10 cellular contexts compared by ENCODE assay signal in the genomic region with DNA sequence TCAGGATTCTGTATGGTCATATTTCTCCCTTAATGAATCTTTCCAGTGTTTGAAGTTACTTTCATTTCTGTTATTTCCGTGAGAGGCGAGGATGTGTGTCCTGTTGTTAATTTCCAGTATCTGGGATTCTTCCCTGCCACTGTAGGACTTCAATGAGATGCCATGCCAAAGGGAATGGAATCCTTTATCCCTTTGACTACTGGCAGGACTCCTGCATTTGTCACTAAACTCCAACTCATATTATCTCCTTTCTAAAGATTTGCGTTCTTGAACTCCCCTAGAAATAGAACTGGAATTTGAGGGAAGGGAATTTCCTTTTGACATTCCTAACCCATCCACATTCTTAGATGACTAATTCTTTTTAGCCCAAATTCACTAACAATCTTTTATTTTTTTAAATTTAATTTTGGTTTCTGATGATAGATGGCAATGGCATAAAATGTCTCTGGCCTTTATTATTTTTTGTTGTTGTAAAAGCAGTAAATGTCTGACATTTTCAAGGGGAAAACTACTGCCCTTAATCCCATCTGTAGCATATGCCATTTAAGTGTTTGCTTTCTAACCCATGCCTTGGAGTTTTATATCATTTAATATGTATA.
DNase-seq lines count a peak whose midpoint lies in the region; ATAC-seq and TF ChIP-seq lines count a peak whose summit lies in the region.
"Had no signal": no experiment of that assay in that cellular context is flagged by ENCODE, and none has a peak within 500 bp of the region (broad histone marks: within the 10 kb centered on the region; RNA-seq: fewer than 3 reads in every experiment).

No MANE protein-coding gene starts in this region.

- H3K4me3 Mint-ChIP-seq in activated CD4-positive, alpha-beta T cell treated with anti-CD3 and anti-CD28 coated beads, Interleukin-2, amount 10 ng/mL, durations not matched to agents 24 days and 14 days: no peak overlapping the region
- H3K4me3 Mint-ChIP-seq in activated CD4-positive, alpha-beta T cell treated with anti-CD3 and anti-CD28 coated beads for 36 hours: no peak overlapping the region
- no peak overlapping the region for H3K4me3 Mint-ChIP-seq in progenitor cell of endocrine pancreas (ENCODE audit: low read depth)

- H3K4me3 ChIP-seq in body of pancreas: no peak overlapping the region
- no peak overlapping the region for H3K4me3 ChIP-seq in right lobe of liver
- no peak overlapping the region for H3K4me3 ChIP-seq in thymus (ENCODE audit: low read length)

- CTCF ChIA-PET in activated CD4-positive, alpha-beta T cell treated with anti-CD3 and anti-CD28 coated beads for 36 hours (lab: Charles Lee): interaction anchor here (1.2 to 2.5 kb wide), 2 partner anchors 11 to 16 kb away, joined by 3 to 9 read pairs; no protein-coding TSS in a partner anchor

- no peak for DNase-seq in activated CD4-positive, alpha-beta T cell treated with anti-CD3 and anti-CD28 coated beads, Interleukin-2, amount 10 ng/mL, durations not matched to agents 24 days and 14 days
- no peak for DNase-seq in activated CD4-positive, alpha-beta T cell treated with anti-CD3 and anti-CD28 coated beads for 36 hours
- DNase-seq in body of pancreas (no peak), right lobe of liver (no peak), T-helper 2 cell (no peak), progenitor cell of endocrine pancreas (ENCODE audit: low spot score, unreplicated experiment) (no peak)
- no peak for DNase-seq in activated CD4-positive, CD25-positive, alpha-beta regulatory T cell treated with anti-CD3 and anti-CD28 coated beads, Interleukin-2, amount 50 U/mL, for 72 hours
- DNase-seq: 8988T, NCI-H1105 treated with DMSO at 0.1 percent for 48 hours had no signal

- peak overlapping the region; percentile 36 to 88 (median 65) for H3K27ac ChIP-seq in body of pancreas
- peak overlapping the region; percentile 65 to 91 (median 73) for H3K27ac ChIP-seq in right lobe of liver
- H3K27ac ChIP-seq in thymus (ENCODE audit: low read depth): peak overlapping the region; percentile 80

- no peaks in the 10 kb centered on the region for H3K27me3 ChIP-seq in body of pancreas
- H3K27me3 ChIP-seq in right lobe of liver: no peaks in the 10 kb centered on the region
- H3K27me3 ChIP-seq in thymus (ENCODE audit: control insufficient read depth, insufficient read depth): no peaks in the 10 kb centered on the region

- H3K4me1 ChIP-seq in body of pancreas: peaks cover 65% of the 10 kb centered on the region
- H3K4me1 ChIP-seq in right lobe of liver: peaks cover 0 to 65% (median 24%) of the 10 kb centered on the region in 4 donors
- no peaks in the 10 kb centered on the region for H3K4me1 ChIP-seq in thymus (ENCODE audit: control insufficient read depth, insufficient read depth, low read length)

- H3K9me3 ChIP-seq in body of pancreas: no peaks in the 10 kb centered on the region
- H3K9me3 ChIP-seq in right lobe of liver: no peaks in the 10 kb centered on the region
- no peaks in the 10 kb centered on the region for H3K9me3 ChIP-seq in thymus (ENCODE audit: control insufficient read depth)

- TF ChIP-seq POLR2A in body of pancreas (IDR thresholded peaks at IDR 0.05): no peak
- no peak for TF ChIP-seq POLR2A in right lobe of liver (IDR thresholded peaks at IDR 0.05)

- intact Hi-C loops in activated CD4-positive, alpha-beta T cell treated with anti-CD3 and anti-CD28 coated beads, Interleukin-2, amount 10 ng/mL, durations not matched to agents 24 days and 14 days (cut with micrococcal nuclease): loop anchor here (2.0 kb wide), 1 partner anchor 113 kb away; no protein-coding TSS in a partner anchor
- intact Hi-C loops in activated CD4-positive, alpha-beta T cell treated with anti-CD3 and anti-CD28 coated beads for 36 hours (cut with DNase I, micrococcal nuclease): no loop called here
- intact Hi-C loops in body of pancreas (cut with DNase I) (no loop called here), right lobe of liver (cut with DNase I) (no loop called here)

- peak overlapping the region; percentile 56 for H3K27ac Mint-ChIP-seq in activated CD4-positive, alpha-beta T cell treated with anti-CD3 and anti-CD28 coated beads, Interleukin-2, amount 10 ng/mL, durations not matched to agents 24 days and 14 days
- H3K27ac Mint-ChIP-seq in activated CD4-positive, alpha-beta T cell treated with anti-CD3 and anti-CD28 coated beads for 36 hours: no peak overlapping the region
- no peak overlapping the region for H3K27ac Mint-ChIP-seq in progenitor cell of endocrine pancreas

- peaks cover 7 to 13% of the 10 kb centered on the region in 2 donors for H3K36me3 ChIP-seq in body of pancreas (replicated peaks in 1 of 2; ENCODE audit: insufficient read depth in 1 of 2, low read depth in 2 of 2)
- H3K36me3 ChIP-seq in right lobe of liver: peaks cover 7 to 42% (median 25%) of the 10 kb centered on the region in 4 donors
- H3K36me3 ChIP-seq in thymus (ENCODE audit: control insufficient read depth, insufficient read depth): peaks cover 61% of the 10 kb centered on the region

- 61 to 76% methylated on average over 3 of the region's 3 CpGs for WGBS in body of pancreas, 2 donors
- 68% methylated on average over 3 of the region's 3 CpGs for WGBS in right lobe of liver (ENCODE audit: insufficient coverage, low coverage, low lambda C conversion rate, missing lambda C conversion rate)
- 94% methylated on average over 3 of the region's 3 CpGs for WGBS in thymus

- no peaks in the 10 kb centered on the region for H3K27me3 Mint-ChIP-seq in activated CD4-positive, alpha-beta T cell treated with anti-CD3 and anti-CD28 coated beads, Interleukin-2, amount 10 ng/mL, durations not matched to agents 24 days and 14 days
- H3K27me3 Mint-ChIP-seq in activated CD4-positive, alpha-beta T cell treated with anti-CD3 and anti-CD28 coated beads for 36 hours: no peaks in the 10 kb centered on the region
- H3K27me3 Mint-ChIP-seq in progenitor cell of endocrine pancreas: no peaks in the 10 kb centered on the region

- POLR2A ChIA-PET in activated CD4-positive, alpha-beta T cell treated with anti-CD3 and anti-CD28 coated beads for 36 hours (lab: Charles Lee): no interaction called here

- peaks cover 61% of the 10 kb centered on the region for H3K36me3 Mint-ChIP-seq in activated CD4-positive, alpha-beta T cell treated with anti-CD3 and anti-CD28 coated beads, Interleukin-2, amount 10 ng/mL, durations not matched to agents 24 days and 14 days (ENCODE audit: low read depth)
- peaks cover 40% of the 10 kb centered on the region for H3K36me3 Mint-ChIP-seq in activated CD4-positive, alpha-beta T cell treated with anti-CD3 and anti-CD28 coated beads for 36 hours (ENCODE audit: low read depth)
- peaks cover 21% of the 10 kb centered on the region for H3K36me3 Mint-ChIP-seq in progenitor cell of endocrine pancreas (ENCODE audit: insufficient read depth)

- H3K4me1 Mint-ChIP-seq in activated CD4-positive, alpha-beta T cell treated with anti-CD3 and anti-CD28 coated beads, Interleukin-2, amount 10 ng/mL, durations not matched to agents 24 days and 14 days: peaks cover 33% of the 10 kb centered on the region
- peaks cover 25% of the 10 kb centered on the region for H3K4me1 Mint-ChIP-seq in activated CD4-positive, alpha-beta T cell treated with anti-CD3 and anti-CD28 coated beads for 36 hours
- H3K4me1 Mint-ChIP-seq in progenitor cell of endocrine pancreas (ENCODE audit: low read depth): no peaks in the 10 kb centered on the region

- no peaks in the 10 kb centered on the region for H3K9me3 Mint-ChIP-seq in activated CD4-positive, alpha-beta T cell treated with anti-CD3 and anti-CD28 coated beads, Interleukin-2, amount 10 ng/mL, durations not matched to agents 24 days and 14 days
- no peaks in the 10 kb centered on the region for H3K9me3 Mint-ChIP-seq in activated CD4-positive, alpha-beta T cell treated with anti-CD3 and anti-CD28 coated beads for 36 hours (ENCODE audit: low read depth)
- H3K9me3 Mint-ChIP-seq in progenitor cell of endocrine pancreas (ENCODE audit: low read depth): no peaks in the 10 kb centered on the region

- no peak for ATAC-seq in activated CD4-positive, alpha-beta T cell treated with anti-CD3 and anti-CD28 coated beads for 36 hours
- ATAC-seq in body of pancreas (peak; percentile 3), right lobe of liver (no peak)

- TF ChIP-seq CTCF in body of pancreas (IDR thresholded peaks at IDR 0.05) (no peak), right lobe of liver (IDR thresholded peaks at IDR 0.05) (no peak), progenitor cell of endocrine pancreas (IDR thresholded peaks at IDR 0.05; ENCODE audit: unreplicated experiment) (no peak)
